In the genomic region with DNA sequence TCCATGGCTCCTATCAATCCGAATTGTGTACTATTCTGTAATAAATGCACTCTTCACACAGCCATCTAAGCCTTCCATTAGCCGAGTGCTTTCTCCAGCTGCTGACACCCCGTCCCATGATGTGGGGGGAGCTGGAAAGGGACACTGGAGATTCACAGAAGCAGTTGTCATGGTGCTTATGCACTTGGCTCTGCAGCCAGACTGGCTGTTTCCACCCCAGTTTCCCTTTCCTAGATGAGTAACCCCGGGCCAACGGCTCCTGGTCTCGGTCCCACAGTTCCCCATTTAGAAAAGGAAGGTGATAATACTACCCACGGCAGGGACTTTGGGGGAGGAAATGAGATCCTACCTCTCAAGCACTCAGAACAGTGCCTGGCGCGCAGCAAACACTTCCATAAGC, we compare ENCODE assay signal across 21 cellular contexts.
"Had no signal": no experiment of that assay in that cellular context is flagged by ENCODE, and none has a peak within 500 bp of the region (broad histone marks: within the 10 kb centered on the region; RNA-seq: fewer than 3 reads in every experiment).

No MANE protein-coding gene starts in this region.

- H3K9me3 ChIP-seq: gastrocnemius medialis, heart right ventricle, neutrophil, tibial nerve had no signal

- H3K4me3 Mint-ChIP-seq: dendritic cell treated with granulocyte-macrophage colony-stimulating factor and Interleukin-4, amounts not matched to agents 40 ng/mL and 50 ng/mL, for 4 days; immature natural killer cell; natural killer cell treated with Interleukin-12 subunit alpha and Interleukin-12 subunit beta and Interleukin-15 and Interleukin-18, amount 100 ng/mL, for 72 hours; T-helper 17 cell had no signal

- H3K27ac Mint-ChIP-seq: dendritic cell treated with granulocyte-macrophage colony-stimulating factor and Interleukin-4, amounts not matched to agents 40 ng/mL and 50 ng/mL, for 4 days; immature natural killer cell; natural killer cell treated with Interleukin-12 subunit alpha and Interleukin-12 subunit beta and Interleukin-15 and Interleukin-18, amount 100 ng/mL, for 72 hours; T-helper 17 cell had no signal

- H3K36me3 ChIP-seq: gastrocnemius medialis, neutrophil, WERI-Rb-1 had no signal

- ATAC-seq: activated naive CD4-positive, alpha-beta T cell treated with anti-CD3 and anti-CD28 coated beads, Interleukin-2, amount 50 U/mL, for 72 hours; esophagus mucosa; natural killer cell treated with Interleukin-12 subunit alpha and Interleukin-12 subunit beta and Interleukin-15 and Interleukin-18, amount 100 ng/mL, for 72 hours; stimulated activated naive CD8-positive, alpha-beta T cell treated with anti-CD3 and anti-CD28 coated beads, Interleukin-15, Interleukin-2, amounts not matched to agents 100 U/mL and 50 U/mL, for 24 hours; T-helper 17 cell had no signal

- H3K9me3 Mint-ChIP-seq: activated naive CD4-positive, alpha-beta T cell treated with anti-CD3 and anti-CD28 coated beads, Interleukin-2, amount 50 U/mL, for 72 hours; dendritic cell treated with granulocyte-macrophage colony-stimulating factor and Interleukin-4, amounts not matched to agents 40 ng/mL and 50 ng/mL, for 4 days; immature natural killer cell; natural killer cell treated with Interleukin-12 subunit alpha and Interleukin-12 subunit beta and Interleukin-15 and Interleukin-18, amount 100 ng/mL, for 72 hours had no signal

- DNase-seq: activated CD4-positive, alpha-beta T cell treated with anti-CD3 and anti-CD28 coated beads, Interleukin-2, amount 50 U/mL, for 48 hours; activated gamma-delta T cell treated with Interleukin-2 at 50 U/mL for 16 hours; cerebellar nuclear complex; effector CD8-positive, alpha-beta T cell; gastrocnemius medialis; heart right ventricle; immature natural killer cell; kidney glomerular epithelial cell; mesendoderm; stimulated activated CD4-positive, alpha-beta T cell treated with anti-CD3 and anti-CD28 coated beads, Interleukin-2, amount 100 ng/mL, for 24 hours; stimulated activated naive CD8-positive, alpha-beta T cell treated with anti-CD3 and anti-CD28 coated beads, Interleukin-15, Interleukin-2, amounts not matched to agents 100 U/mL and 50 U/mL, for 24 hours; T-helper 17 cell; WERI-Rb-1 had no signal

- H3K4me3 ChIP-seq: gastrocnemius medialis, tibial nerve had no signal

- H3K27ac ChIP-seq: gastrocnemius medialis, neutrophil, tibial nerve, WERI-Rb-1 had no signal

- H3K36me3 Mint-ChIP-seq: activated naive CD4-positive, alpha-beta T cell treated with anti-CD3 and anti-CD28 coated beads, Interleukin-2, amount 50 U/mL, for 72 hours; immature natural killer cell; natural killer cell treated with Interleukin-12 subunit alpha and Interleukin-12 subunit beta and Interleukin-15 and Interleukin-18, amount 100 ng/mL, for 72 hours had no signal

- H3K4me1 Mint-ChIP-seq: immature natural killer cell, T-helper 17 cell had no signal

- FAIRE-seq: bronchial epithelial cell, urothelium cell line had no signal

- H3K27me3 ChIP-seq: gastrocnemius medialis, heart right ventricle, neutrophil, tibial nerve had no signal
